In genomic region chr12:83709899-83710298, GRCh38 we compare ENCODE assay signal across 35 cellular contexts.
"Had no signal": no experiment of that assay in that cellular context is flagged by ENCODE, and none has a peak within 500 bp of the region (broad histone marks: within the 10 kb centered on the region; RNA-seq: fewer than 3 reads in every experiment).

No MANE protein-coding gene starts in this region.

- H3K4me3 ChIP-seq: MG63 had no signal

- H3K9me3 ChIP-seq: MG63 had no signal

- H3K36me3 ChIP-seq: MG63 had no signal

- H3K9ac ChIP-seq: KMS-11 had no signal

- H3K27me3 ChIP-seq: MG63 had no signal

- H3K4me2 ChIP-seq: KMS-11 had no signal

- H3K27ac ChIP-seq: KMS-11 had no signal

- DNase-seq: Karpas-422, Kasumi-1, MG63, MM.1S, MV-4-11, NCI-H1048, NCI-H1092, NCI-H1092 treated with DMSO at 0.1 percent for 48 hours, NCI-H1105, NCI-H1105 treated with DMSO at 0.1 percent for 48 hours, NCI-H1417, NCI-H1417 treated with DMSO at 0.1 percent for 48 hours, NCI-H1436, NCI-H1436 treated with DMSO at 0.1 percent for 48 hours, NCI-H146, NCI-H1694, NCI-H1694 treated with DMSO at 0.1 percent for 48 hours, NCI-H187, NCI-H187 treated with DMSO at 0.1 percent for 48 hours, NCI-H1930, NCI-H2029, NCI-H2029 treated with DMSO at 0.1 percent for 48 hours, NCI-H2081, NCI-H2081 treated with DMSO at 0.1 percent for 48 hours, NCI-H2107, NCI-H2171, NCI-H2171 treated with DMSO at 0.1 percent for 48 hours, NCI-H2227 treated with DMSO at 0.1 percent for 48 hours, NCI-H226, NCI-H345, NCI-H446, NCI-H446 treated with DMSO at 0.1 percent for 48 hours, NCI-H510A, NCI-H510A treated with DMSO at 0.1 percent for 48 hours had no signal
